24 cellular contexts compared by ENCODE assay signal in the genomic region with DNA sequence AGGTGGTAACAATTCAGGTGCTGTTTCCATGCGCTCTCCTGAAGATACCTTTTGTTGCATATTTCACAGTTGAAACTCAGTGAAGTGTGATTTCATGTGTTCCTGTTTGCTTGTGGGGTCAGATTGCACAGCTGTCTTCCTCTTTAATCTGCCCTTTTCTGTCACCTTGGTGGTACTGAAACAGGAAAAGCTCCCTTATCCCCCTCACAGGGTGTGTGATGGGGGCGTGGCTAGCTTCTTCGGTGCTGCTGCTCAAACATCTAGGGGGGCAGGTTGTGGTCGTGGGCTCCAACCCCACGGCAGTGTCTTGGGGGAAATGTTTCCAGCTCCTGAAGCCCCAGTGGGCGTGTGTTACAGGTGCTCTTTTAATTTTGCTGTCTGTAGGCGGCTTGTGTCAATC.
DNase-seq lines count a peak whose midpoint lies in the region; ATAC-seq, FAIRE-seq and TF ChIP-seq lines count a peak whose summit lies in the region.
"Had no signal": no experiment of that assay in that cellular context is flagged by ENCODE, and none has a peak within 500 bp of the region (broad histone marks: within the 10 kb centered on the region; RNA-seq: fewer than 3 reads in every experiment).

No MANE protein-coding gene starts in this region.

- H3K27me3 Mint-ChIP-seq in activated naive CD4-positive, alpha-beta T cell treated with anti-CD3 and anti-CD28 coated beads, Interleukin-2, amount 50 U/mL, for 24 hours: peaks cover 8% of the 10 kb centered on the region
- peaks cover 3% of the 10 kb centered on the region for H3K27me3 Mint-ChIP-seq in activated naive CD8-positive, alpha-beta T cell treated with anti-CD3 and anti-CD28 coated beads for 36 hours
- H3K27me3 Mint-ChIP-seq in stimulated activated naive CD8-positive, alpha-beta T cell treated with anti-CD3 and anti-CD28 coated beads, Interleukin-15, Interleukin-2, amounts not matched to agents 100 ng/mL and 50 ng/mL, for 24 hours: peaks cover 10% of the 10 kb centered on the region

- peaks cover 13% of the 10 kb centered on the region for H3K4me1 Mint-ChIP-seq in activated naive CD4-positive, alpha-beta T cell treated with anti-CD3 and anti-CD28 coated beads, Interleukin-2, amount 50 U/mL, for 24 hours
- H3K4me1 Mint-ChIP-seq in activated naive CD8-positive, alpha-beta T cell treated with anti-CD3 and anti-CD28 coated beads for 36 hours: peaks cover 36% of the 10 kb centered on the region
- peaks cover 45% of the 10 kb centered on the region for H3K4me1 Mint-ChIP-seq in stimulated activated naive CD8-positive, alpha-beta T cell treated with anti-CD3 and anti-CD28 coated beads, Interleukin-15, Interleukin-2, amounts not matched to agents 100 ng/mL and 50 ng/mL, for 24 hours (ENCODE audit: low read depth)
- H3K4me1 Mint-ChIP-seq: neural crest cell had no signal

- peaks cover 2% of the 10 kb centered on the region for H3K36me3 Mint-ChIP-seq in activated naive CD4-positive, alpha-beta T cell treated with anti-CD3 and anti-CD28 coated beads, Interleukin-2, amount 50 U/mL, for 24 hours
- H3K36me3 Mint-ChIP-seq in activated naive CD8-positive, alpha-beta T cell treated with anti-CD3 and anti-CD28 coated beads for 36 hours: peaks cover 3% of the 10 kb centered on the region
- peaks cover 4% of the 10 kb centered on the region for H3K36me3 Mint-ChIP-seq in stimulated activated naive CD8-positive, alpha-beta T cell treated with anti-CD3 and anti-CD28 coated beads, Interleukin-15, Interleukin-2, amounts not matched to agents 100 ng/mL and 50 ng/mL, for 24 hours (ENCODE audit: low read depth)
- H3K36me3 Mint-ChIP-seq: CD4-positive, alpha-beta memory T cell had no signal

- H3K4me3 ChIP-seq in Loucy (ENCODE audit: low read length, poor library complexity, severe bottlenecking): peak overlapping the region; percentile 30
- H3K4me3 ChIP-seq: HAP-1, left lung, sigmoid colon, tibial nerve had no signal

- H3K27me3 ChIP-seq in Loucy (ENCODE audit: insufficient read depth, low read length, poor library complexity, severe bottlenecking): no peaks in the 10 kb centered on the region
- H3K27me3 ChIP-seq: brain microvascular endothelial cell, left lung, tibial nerve had no signal

- no peak for TF ChIP-seq CTCF in Loucy (conservative IDR thresholded peaks at IDR 0.05; ENCODE audit: low read length)

- H3K79me2 ChIP-seq in Loucy (ENCODE audit: insufficient read depth, low read length): no peaks in the 10 kb centered on the region

- DNase-seq in activated naive CD4-positive, alpha-beta T cell treated with Interleukin-2 at 50 U/mL for 16 hours: no peak
- peak; percentile 39 for DNase-seq in activated naive CD8-positive, alpha-beta T cell treated with anti-CD3 and anti-CD28 coated beads for 36 hours
- DNase-seq in RPMI8226: no peak
- DNase-seq in GM19239 (ENCODE audit: insufficient read length, low spot score): no peak
- DNase-seq: activated CD4-positive, alpha-beta T cell treated with anti-CD3 and anti-CD28 coated beads, Interleukin-2, amount 50 U/mL, for 48 hours; activated T-cell treated with anti-CD3 and anti-CD28 coated beads, Interleukin-2, amount 50 U/mL, for 4 hours; brain microvascular endothelial cell; CD4-positive, alpha-beta memory T cell; endodermal cell; glutamatergic neuron; left lung; midbrain; NCI-H2081 treated with DMSO at 0.1 percent for 48 hours; sigmoid colon; stimulated activated naive CD4-positive, alpha-beta T cell treated with Interleukin-2 at 50 U/mL for 16 hours; T-helper 1 cell had no signal

- H3K4me1 ChIP-seq in Loucy (ENCODE audit: insufficient read depth, low read length, poor library complexity, severe bottlenecking): peaks cover 21% of the 10 kb centered on the region
- H3K4me1 ChIP-seq: HAP-1, sigmoid colon had no signal

- peak overlapping the region; percentile 8 for H3K27ac Mint-ChIP-seq in activated naive CD4-positive, alpha-beta T cell treated with anti-CD3 and anti-CD28 coated beads, Interleukin-2, amount 50 U/mL, for 24 hours
- H3K27ac Mint-ChIP-seq in activated naive CD8-positive, alpha-beta T cell treated with anti-CD3 and anti-CD28 coated beads for 36 hours: peak overlapping the region; percentile 69
- H3K27ac Mint-ChIP-seq in stimulated activated naive CD8-positive, alpha-beta T cell treated with anti-CD3 and anti-CD28 coated beads, Interleukin-15, Interleukin-2, amounts not matched to agents 100 ng/mL and 50 ng/mL, for 24 hours: no peak overlapping the region
- H3K27ac Mint-ChIP-seq: CD4-positive, alpha-beta memory T cell; endodermal cell had no signal

- no peaks in the 10 kb centered on the region for H3K9me2 ChIP-seq in Loucy (replicated peaks; ENCODE audit: low read depth, low read length)

- H2AFZ ChIP-seq in Loucy (ENCODE audit: low read length): peak overlapping the region; percentile 11; the same call in 1 of the 2 replicates

- H3K9me3 ChIP-seq in Loucy (ENCODE audit: insufficient read depth, low read depth, low read length): no peaks in the 10 kb centered on the region
- H3K9me3 ChIP-seq: HAP-1, left lung, sigmoid colon, tibial nerve had no signal

- no peak overlapping the region for H3K9ac ChIP-seq in Loucy (ENCODE audit: low read depth, low read length, poor library complexity, severe bottlenecking)

- H4K20me1 ChIP-seq in Loucy (ENCODE audit: insufficient read depth, low read length, poor library complexity, severe bottlenecking): no peaks in the 10 kb centered on the region

- no peaks in the 10 kb centered on the region for H3F3A ChIP-seq in Loucy (ENCODE audit: low read depth)

- peak overlapping the region; percentile 82 for H3K4me2 ChIP-seq in Loucy (ENCODE audit: low read depth, low read length, poor library complexity, severe bottlenecking)

- no peaks in the 10 kb centered on the region for H3K9me3 Mint-ChIP-seq in activated naive CD4-positive, alpha-beta T cell treated with anti-CD3 and anti-CD28 coated beads, Interleukin-2, amount 50 U/mL, for 24 hours
- H3K9me3 Mint-ChIP-seq in activated naive CD8-positive, alpha-beta T cell treated with anti-CD3 and anti-CD28 coated beads for 36 hours: peaks cover 2% of the 10 kb centered on the region
- no peaks in the 10 kb centered on the region for H3K9me3 Mint-ChIP-seq in stimulated activated naive CD8-positive, alpha-beta T cell treated with anti-CD3 and anti-CD28 coated beads, Interleukin-15, Interleukin-2, amounts not matched to agents 100 ng/mL and 50 ng/mL, for 24 hours
- H3K9me3 Mint-ChIP-seq: activated T-cell treated with anti-CD3 and anti-CD28 coated beads, Interleukin-2, amount 50 U/mL, for 4 hours; endodermal cell; neural crest cell had no signal

- no peaks in the 10 kb centered on the region for H3K36me3 ChIP-seq in Loucy (ENCODE audit: insufficient read depth, low read length)
- H3K36me3 ChIP-seq: brain microvascular endothelial cell, HAP-1, left lung, sigmoid colon, tibial nerve had no signal

- no peak for FAIRE-seq in GM19239 (lab: Jason Lieb, UNC)
- FAIRE-seq: colon had no signal

- ATAC-seq in HG03095 (IDR thresholded peaks at IDR 0.05; ENCODE audit: unreplicated experiment): no peak
- ATAC-seq: activated T-cell treated with anti-CD3 and anti-CD28 coated beads, Interleukin-2, amount 50 U/mL, for 4 hours; left lung had no signal

- H3K4me3 Mint-ChIP-seq in activated naive CD4-positive, alpha-beta T cell treated with anti-CD3 and anti-CD28 coated beads, Interleukin-2, amount 50 U/mL, for 24 hours: no peak overlapping the region
- H3K4me3 Mint-ChIP-seq in activated naive CD8-positive, alpha-beta T cell treated with anti-CD3 and anti-CD28 coated beads for 36 hours: peak overlapping the region; percentile 54
- peak overlapping the region; percentile 4 for H3K4me3 Mint-ChIP-seq in stimulated activated naive CD8-positive, alpha-beta T cell treated with anti-CD3 and anti-CD28 coated beads, Interleukin-15, Interleukin-2, amounts not matched to agents 100 ng/mL and 50 ng/mL, for 24 hours
- H3K4me3 Mint-ChIP-seq: activated T-cell treated with anti-CD3 and anti-CD28 coated beads, Interleukin-2, amount 50 U/mL, for 4 hours; CD4-positive, alpha-beta memory T cell; endodermal cell; neural crest cell had no signal
